In the genomic region with DNA sequence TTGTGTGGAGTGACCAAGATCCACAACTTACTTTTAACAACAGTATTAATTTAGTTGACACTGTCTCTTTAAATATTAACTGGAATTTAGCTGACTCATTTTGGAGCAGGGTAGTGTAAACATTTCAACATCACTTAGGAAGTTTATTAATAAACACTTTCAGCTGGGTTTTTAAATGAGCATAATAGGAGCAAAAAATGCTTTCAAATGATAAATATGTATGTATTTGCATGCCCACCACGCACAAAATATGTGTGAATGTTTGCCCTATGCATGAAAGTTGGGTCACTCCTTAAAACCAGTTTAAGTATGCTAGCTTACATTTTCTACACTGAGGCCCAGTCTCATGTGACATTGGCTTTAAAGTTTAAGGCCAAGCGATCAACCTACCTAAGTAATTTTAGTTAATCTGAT, we compare ENCODE assay signal across 8 cellular contexts. TPM values are rescaled to one million over a fixed set of nuclear protein-coding genes. Genes with fewer than 3 reads are reported as not detected.
DNase-seq lines count a peak whose midpoint lies in the region; FAIRE-seq and TF ChIP-seq lines count a peak whose summit lies in the region.

No MANE protein-coding gene starts in this region.

- FAIRE-seq in RCC 7860 (lab: Jason Lieb, UNC), result peak; percentile 68

- H3K27me3 ChIP-seq in esophagus squamous epithelium (peaks cover 0 to 3% (median 0%) of the 10 kb centered on the region in 4 donors), prostate gland (replicated peaks; ENCODE audit: insufficient read depth) (no peaks in the 10 kb centered on the region)

- peaks cover 0 to 43% (median 10%) of the 10 kb centered on the region in 3 donors for H3K36me3 ChIP-seq in esophagus squamous epithelium
- no peaks in the 10 kb centered on the region for H3K36me3 ChIP-seq in prostate gland

- H3K27ac ChIP-seq in esophagus squamous epithelium, result peak overlapping the region; percentile 100
- H3K27ac ChIP-seq in prostate gland, result peak overlapping the region; percentile 100

- in situ Hi-C loops in G401 (cut with HindIII; ENCODE audit: low sequenced_read_pairs), result no loop called here

- TF ChIP-seq CTCF in esophagus squamous epithelium (IDR thresholded peaks at IDR 0.05) (peak in 1 of 6 experiments; percentile 5), prostate gland (IDR thresholded peaks at IDR 0.05) (no peak)

- WGBS in esophagus squamous epithelium, 2 donors, result 2 to 10% methylated on average over 2 of the region's 2 CpGs
- 5% methylated on average over 2 of the region's 2 CpGs for WGBS in prostate gland

- no peaks in the 10 kb centered on the region for H3K9me3 ChIP-seq in esophagus squamous epithelium
- no peaks in the 10 kb centered on the region for H3K9me3 ChIP-seq in prostate gland

- TF ChIP-seq POLR2A in esophagus squamous epithelium (IDR thresholded peaks at IDR 0.05) (no peak), prostate gland (IDR thresholded peaks at IDR 0.05) (no peak)

- peaks cover 16 to 79% (median 33%) of the 10 kb centered on the region in 3 donors for H3K4me1 ChIP-seq in esophagus squamous epithelium
- H3K4me1 ChIP-seq in prostate gland (replicated peaks), result no peaks in the 10 kb centered on the region

- H3K4me3 ChIP-seq in esophagus squamous epithelium (peak overlapping the region; percentile 63 to 97 (median 91)), prostate gland (peak overlapping the region; percentile 84 to 98)

- intact Hi-C loops in esophagus squamous epithelium (cut with DNase I), result loop anchor here (5.0 kb wide), 1 partner anchor 230 kb away; no protein-coding TSS in a partner anchor
- intact Hi-C loops in prostate gland (cut with DNase I), result no loop called here

- DNase-seq in G401 (ENCODE audit: low spot score) (peak; percentile 16), RCC 7860 (ENCODE audit: low spot score) (no peak), esophagus squamous epithelium (lab: John Stamatoyannopoulos, UW) (no peak), prostate gland (ENCODE audit: low spot score) (no peak), NCI-H1048 (lab: John Stamatoyannopoulos, UW) (no peak), nucleus accumbens (lab: John Stamatoyannopoulos, UW) (no peak)
- no peak for DNase-seq in activated naive CD4-positive, alpha-beta T cell treated with Interleukin-2 at 50 U/mL for 16 hours
- DNase-seq in stimulated activated CD4-positive, alpha-beta T cell treated with anti-CD3 and anti-CD28 coated beads, Interleukin-4, amount 100 ng/mL, for 24 hours, result no peak

RNA-seq across cellular contexts. Expression of a gene that starts 2.9 kb away (rescaled TPM):
- 67.8 and 103 TPM in 2 replicates for total RNA-seq in G401 (2014; rRNA removed; shearing (Covaris generic))
- 100 to 1,000 TPM in 1 of 4 donors, 10 to 100 TPM in 3; 89.1 to 203 (median 92.0) TPM for total RNA-seq in esophagus squamous epithelium
- 100 to 1,000 TPM; 143 to 288 TPM for total RNA-seq in prostate gland
